In the genomic region with DNA sequence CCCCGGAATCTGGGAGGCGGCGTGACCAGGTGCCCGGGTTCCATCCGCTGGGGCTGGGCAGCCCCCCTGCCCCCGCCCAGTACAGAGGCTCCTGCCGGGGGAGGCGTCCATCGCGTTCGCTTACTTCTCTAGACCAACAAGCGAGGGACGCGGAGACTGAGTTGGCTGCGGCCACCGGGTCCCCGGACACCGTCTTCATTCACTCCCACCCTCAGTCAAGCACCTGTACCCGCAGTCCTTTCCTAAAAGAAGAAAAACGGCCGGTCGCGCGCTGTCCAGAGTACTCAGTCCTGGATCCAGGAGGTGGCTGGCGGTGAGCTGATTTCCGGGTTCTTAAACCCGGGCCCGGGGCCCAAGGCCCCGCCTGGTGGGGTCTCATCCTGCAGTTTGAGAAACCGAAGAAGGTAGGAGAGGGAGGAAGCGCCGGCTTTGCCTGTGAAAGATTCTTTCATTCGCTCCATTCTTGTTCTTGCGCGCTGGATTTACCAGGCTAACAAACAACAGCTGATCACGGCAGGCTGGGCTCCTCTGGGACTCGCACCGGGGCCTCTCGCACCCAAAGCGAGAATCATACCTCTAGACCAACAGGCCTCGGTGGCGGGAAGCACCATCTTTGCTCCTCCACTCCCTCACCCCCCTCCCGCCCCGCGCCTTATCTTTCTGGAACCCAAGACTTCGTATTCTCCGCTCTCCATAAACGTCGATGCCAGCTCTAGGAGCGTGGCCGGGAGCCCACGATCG, we compare ENCODE assay signal across 9 cellular contexts. TPM values are rescaled to one million over a fixed set of nuclear protein-coding genes. Genes with fewer than 3 reads are reported as not detected.
DNase-seq lines count a peak whose midpoint lies in the region; ATAC-seq and TF ChIP-seq lines count a peak whose summit lies in the region.
"Had no signal": no experiment of that assay in that cellular context is flagged by ENCODE, and none has a peak within 500 bp of the region (broad histone marks: within the 10 kb centered on the region; RNA-seq: fewer than 3 reads in every experiment).

No MANE protein-coding gene starts in this region.

- peak overlapping the region; percentile 69 for H3K4me2 ChIP-seq in parathyroid adenoma (ENCODE audit: low read length)
- H3K4me2 ChIP-seq in PC-9: no peak overlapping the region

- no peaks in the 10 kb centered on the region for H3K4me1 ChIP-seq in parathyroid adenoma
- H3K4me1 ChIP-seq in PC-9 (replicated peaks; ENCODE audit: insufficient read depth): peaks cover 11% of the 10 kb centered on the region

- H3K9me2 ChIP-seq in PC-9 (ENCODE audit: insufficient read depth): no peaks in the 10 kb centered on the region

- H3K4me3 Mint-ChIP-seq in effector memory CD8-positive, alpha-beta T cell: peak overlapping the region; percentile 84 to 87

- H3K9me3 ChIP-seq in parathyroid adenoma (ENCODE audit: control insufficient read depth, low read length) (no peaks in the 10 kb centered on the region), PC-9 (ENCODE audit: insufficient read depth, low read depth) (no peaks in the 10 kb centered on the region)

- POLR2A ChIA-PET in PC-9 (lab: Charles Lee; ENCODE audit: unreplicated experiment): interaction anchor here (0.6 to 0.7 kb wide), 2 partner anchors 92 to 303 kb away, joined by 3 to 19 read pairs; no protein-coding TSS in a partner anchor

- ATAC-seq in effector memory CD8-positive, alpha-beta T cell (replicated peaks): peak; percentile 24

- intact Hi-C loops in PC-9 (cut with micrococcal nuclease; ENCODE audit: unreplicated experiment): no loop called here

- CTCF ChIA-PET in PC-9 (lab: Charles Lee): interaction anchor here (0.7 kb wide), 1 partner anchor 139 kb away, joined by 3 read pairs; no protein-coding TSS in a partner anchor

- peak overlapping the region; percentile 31 to 92 for H3K27ac Mint-ChIP-seq in effector memory CD8-positive, alpha-beta T cell

- no TSS peak for BruUV-seq in PC-9 (replicated peaks; lab: Mats Ljungman, UMichigan)

- H3F3A ChIP-seq in PC-9 (ENCODE audit: insufficient read depth, low read depth): peaks cover 23% of the 10 kb centered on the region

- H3K36me3 Mint-ChIP-seq in effector memory CD8-positive, alpha-beta T cell (ENCODE audit: insufficient read depth): peaks cover 20% of the 10 kb centered on the region

- H4K20me1 ChIP-seq in PC-9 (ENCODE audit: insufficient read depth): no peaks in the 10 kb centered on the region

- H3K9me3 Mint-ChIP-seq in effector memory CD8-positive, alpha-beta T cell: no peaks in the 10 kb centered on the region

- H3K27me3 ChIP-seq in parathyroid adenoma (ENCODE audit: control insufficient read depth, insufficient read depth, low read length): no peaks in the 10 kb centered on the region
- no peaks in the 10 kb centered on the region for H3K27me3 ChIP-seq in PC-9 (ENCODE audit: insufficient read depth, low read depth)

- H3K9ac ChIP-seq in parathyroid adenoma: no peak overlapping the region

- no peaks in the 10 kb centered on the region for H3K79me2 ChIP-seq in parathyroid adenoma
- no peaks in the 10 kb centered on the region for H3K79me2 ChIP-seq in PC-9 (ENCODE audit: low read depth)

- H3K27ac ChIP-seq in parathyroid adenoma (no peak overlapping the region), PC-9 (no peak overlapping the region)

- DNase-seq in GM12865 (ENCODE audit: low read depth) (peak; percentile 42), OCI-M1 (lab: John Stamatoyannopoulos, UW) (peak; percentile 17), iPS-NIHi7 (ENCODE audit: extremely low spot score) (no peak), EL (no peak), PC-9 (no peak)
- no peak for DNase-seq in effector memory CD8-positive, alpha-beta T cell
- DNase-seq in effector CD8-positive, alpha-beta T cell (lab: John Stamatoyannopoulos, UW): no peak
- DNase-seq: NCI-H2081 had no signal

- peak overlapping the region; percentile 55 for H2AFZ ChIP-seq in parathyroid adenoma
- no peak overlapping the region for H2AFZ ChIP-seq in PC-9

- H3K4me3 ChIP-seq in GM12865 (ENCODE audit: low read depth, low read length): peak overlapping the region; percentile 28
- peak overlapping the region; percentile 43 for H3K4me3 ChIP-seq in parathyroid adenoma (ENCODE audit: low read depth, low read length)
- H3K4me3 ChIP-seq in PC-9: no peak overlapping the region

- peaks cover 24 to 30% of the 10 kb centered on the region in 2 donors for H3K4me1 Mint-ChIP-seq in effector memory CD8-positive, alpha-beta T cell (ENCODE audit: low read depth in 2 of 2)

- H3K27me3 Mint-ChIP-seq in effector memory CD8-positive, alpha-beta T cell: peaks cover 15 to 37% of the 10 kb centered on the region in 2 donors

- TF ChIP-seq CTCF in GM12865 (IDR thresholded peaks at IDR 0.05; ENCODE audit: insufficient read depth, low read depth, low read length, missing control alignments): no peak
- no peak for TF ChIP-seq CTCF in parathyroid adenoma (IDR thresholded peaks at IDR 0.05)
- no peak for TF ChIP-seq CTCF in PC-9 (conservative IDR thresholded peaks at IDR 0.05)

- H3K36me3 ChIP-seq in parathyroid adenoma (ENCODE audit: control insufficient read depth, insufficient read depth, low read length) (no peaks in the 10 kb centered on the region), PC-9 (ENCODE audit: low read depth) (no peaks in the 10 kb centered on the region)

RNA-seq across cellular contexts. Expression of gene OR1F1, which starts 17.4 kb away (rescaled TPM):
- 1.2 and 1.4 TPM in 2 replicates for total RNA-seq in PC-9 (2021)

RNA-seq across cellular contexts. Expression of gene ZNF213, which starts 35.8 kb away (rescaled TPM):
- total RNA-seq in PC-9 (2021): 15.9 and 17.7 TPM in 2 replicates

RNA-seq across cellular contexts. Expression of gene ZNF205, which starts 58.2 kb away (rescaled TPM):
- total RNA-seq in PC-9 (2021): 17.4 and 18.0 TPM in 2 replicates

Comparison
In these comparisons a context has a peak if more than half of its experiments do, and no peak if none do; other contexts are left out.
1. DNase-seq: peak in GM12865 (single experiment) and OCI-M1 (single experiment); none in effector memory CD8-positive, alpha-beta T cell (0 of 3), iPS-NIHi7 (single experiment), EL (single experiment), PC-9 (0 of 2) and effector CD8-positive, alpha-beta T cell (single experiment).